In genomic region chr2:216108967-216109921, GRCh38 we compare ENCODE assay signal across 1 cellular context.
TF ChIP-seq lines count a peak whose summit lies in the region.

Gene XRCC5, plus strand, starts transcription at chr2:216109348. Its CDS starts 89 bp downstream, at chr2:216109437.

TF ChIP-seq in SK-N-SH, 30 proteins besides CTCF, POLR2A, EP300 and RAD21 (continued from another document):
- TF ChIP-seq GABPA (IDR thresholded peaks at IDR 0.05; ENCODE audit: low read depth), result peak; percentile 94
- no peak for TF ChIP-seq RXRA (IDR thresholded peaks at IDR 0.05; ENCODE audit: borderline replicate concordance, low read depth)
- TF ChIP-seq, protein P1, sequence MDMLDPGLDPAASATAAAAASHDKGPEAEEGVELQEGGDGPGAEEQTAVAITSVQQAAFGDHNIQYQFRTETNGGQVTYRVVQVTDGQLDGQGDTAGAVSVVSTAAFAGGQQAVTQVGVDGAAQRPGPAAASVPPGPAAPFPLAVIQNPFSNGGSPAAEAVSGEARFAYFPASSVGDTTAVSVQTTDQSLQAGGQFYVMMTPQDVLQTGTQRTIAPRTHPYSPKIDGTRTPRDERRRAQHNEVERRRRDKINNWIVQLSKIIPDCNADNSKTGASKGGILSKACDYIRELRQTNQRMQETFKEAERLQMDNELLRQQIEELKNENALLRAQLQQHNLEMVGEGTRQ (IDR thresholded peaks at IDR 0.05; ENCODE audit: borderline replicate concordance, low read depth, low read length), result no peak
- peak; percentile 74 for TF ChIP-seq REST (IDR thresholded peaks at IDR 0.05; ENCODE audit: low read depth, low read length)
- no peak for TF ChIP-seq NFIC (IDR thresholded peaks at IDR 0.05; ENCODE audit: borderline replicate concordance)
- TF ChIP-seq JUND (IDR thresholded peaks at IDR 0.05), result no peak
- TF ChIP-seq RCOR1 (IDR thresholded peaks at IDR 0.05; ENCODE audit: low read length), result no peak
- no peak for TF ChIP-seq MEF2A (IDR thresholded peaks at IDR 0.05; ENCODE audit: borderline replicate concordance, low read depth)
- no peak for TF ChIP-seq FOSL2 (IDR thresholded peaks at IDR 0.05; ENCODE audit: borderline replicate concordance, low read depth)
- no peak for TF ChIP-seq SMC3 (IDR thresholded peaks at IDR 0.05; ENCODE audit: low read depth, low read length)
- TF ChIP-seq, protein P2, sequence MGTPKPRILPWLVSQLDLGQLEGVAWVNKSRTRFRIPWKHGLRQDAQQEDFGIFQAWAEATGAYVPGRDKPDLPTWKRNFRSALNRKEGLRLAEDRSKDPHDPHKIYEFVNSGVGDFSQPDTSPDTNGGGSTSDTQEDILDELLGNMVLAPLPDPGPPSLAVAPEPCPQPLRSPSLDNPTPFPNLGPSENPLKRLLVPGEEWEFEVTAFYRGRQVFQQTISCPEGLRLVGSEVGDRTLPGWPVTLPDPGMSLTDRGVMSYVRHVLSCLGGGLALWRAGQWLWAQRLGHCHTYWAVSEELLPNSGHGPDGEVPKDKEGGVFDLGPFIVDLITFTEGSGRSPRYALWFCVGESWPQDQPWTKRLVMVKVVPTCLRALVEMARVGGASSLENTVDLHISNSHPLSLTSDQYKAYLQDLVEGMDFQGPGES (IDR thresholded peaks at IDR 0.05; ENCODE audit: low read depth, low read length), result no peak
- no peak for TF ChIP-seq TEAD4 (IDR thresholded peaks at IDR 0.05; ENCODE audit: borderline replicate concordance, insufficient read depth)
- TF ChIP-seq ELF1 (IDR thresholded peaks at IDR 0.05), result peak; percentile 91
- TF ChIP-seq YY1 (IDR thresholded peaks at IDR 0.05; ENCODE audit: low read depth), result peak; percentile 71; the same call in 1 of the 2 replicates
- TF ChIP-seq, protein P3, sequence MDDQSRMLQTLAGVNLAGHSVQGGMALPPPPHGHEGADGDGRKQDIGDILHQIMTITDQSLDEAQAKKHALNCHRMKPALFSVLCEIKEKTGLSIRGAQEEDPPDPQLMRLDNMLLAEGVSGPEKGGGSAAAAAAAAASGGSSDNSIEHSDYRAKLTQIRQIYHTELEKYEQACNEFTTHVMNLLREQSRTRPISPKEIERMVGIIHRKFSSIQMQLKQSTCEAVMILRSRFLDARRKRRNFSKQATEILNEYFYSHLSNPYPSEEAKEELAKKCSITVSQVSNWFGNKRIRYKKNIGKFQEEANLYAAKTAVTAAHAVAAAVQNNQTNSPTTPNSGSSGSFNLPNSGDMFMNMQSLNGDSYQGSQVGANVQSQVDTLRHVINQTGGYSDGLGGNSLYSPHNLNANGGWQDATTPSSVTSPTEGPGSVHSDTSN (IDR thresholded peaks at IDR 0.05), result no peak
- TF ChIP-seq, protein P4, sequence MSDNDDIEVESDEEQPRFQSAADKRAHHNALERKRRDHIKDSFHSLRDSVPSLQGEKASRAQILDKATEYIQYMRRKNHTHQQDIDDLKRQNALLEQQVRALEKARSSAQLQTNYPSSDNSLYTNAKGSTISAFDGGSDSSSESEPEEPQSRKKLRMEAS (IDR thresholded peaks at IDR 0.05; ENCODE audit: low read depth), result peak; percentile 97
- peak; percentile 81 for TF ChIP-seq SIN3A (IDR thresholded peaks at IDR 0.05; ENCODE audit: borderline replicate concordance, low read depth, low read length)
- TF ChIP-seq CHD2 (IDR thresholded peaks at IDR 0.05; ENCODE audit: low read length, partially characterized antibody), result peak; percentile 71
- TF ChIP-seq, protein P5, sequence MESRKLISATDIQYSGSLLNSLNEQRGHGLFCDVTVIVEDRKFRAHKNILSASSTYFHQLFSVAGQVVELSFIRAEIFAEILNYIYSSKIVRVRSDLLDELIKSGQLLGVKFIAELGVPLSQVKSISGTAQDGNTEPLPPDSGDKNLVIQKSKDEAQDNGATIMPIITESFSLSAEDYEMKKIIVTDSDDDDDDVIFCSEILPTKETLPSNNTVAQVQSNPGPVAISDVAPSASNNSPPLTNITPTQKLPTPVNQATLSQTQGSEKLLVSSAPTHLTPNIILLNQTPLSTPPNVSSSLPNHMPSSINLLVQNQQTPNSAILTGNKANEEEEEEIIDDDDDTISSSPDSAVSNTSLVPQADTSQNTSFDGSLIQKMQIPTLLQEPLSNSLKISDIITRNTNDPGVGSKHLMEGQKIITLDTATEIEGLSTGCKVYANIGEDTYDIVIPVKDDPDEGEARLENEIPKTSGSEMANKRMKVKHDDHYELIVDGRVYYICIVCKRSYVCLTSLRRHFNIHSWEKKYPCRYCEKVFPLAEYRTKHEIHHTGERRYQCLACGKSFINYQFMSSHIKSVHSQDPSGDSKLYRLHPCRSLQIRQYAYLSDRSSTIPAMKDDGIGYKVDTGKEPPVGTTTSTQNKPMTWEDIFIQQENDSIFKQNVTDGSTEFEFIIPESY (IDR thresholded peaks at IDR 0.05; ENCODE audit: borderline replicate concordance, low read depth), result peak; percentile 59; the same call in 1 of the 2 replicates
TF ChIP-seq in SK-N-SH: peak in this region for 12.
